ENCODE assay signal across 9 cellular contexts in genomic region chr18:50285631-50286321, GRCh38. TPM values are rescaled to one million over a fixed set of nuclear protein-coding genes. Genes with fewer than 3 reads are reported as not detected.
DNase-seq lines count a peak whose midpoint lies in the region; ATAC-seq and TF ChIP-seq lines count a peak whose summit lies in the region.
"Had no signal": no experiment of that assay in that cellular context is flagged by ENCODE, and none has a peak within 500 bp of the region (broad histone marks: within the 10 kb centered on the region; RNA-seq: fewer than 3 reads in every experiment).

No MANE protein-coding gene starts in this region.

- peaks cover 9% of the 10 kb centered on the region for H3K27me3 ChIP-seq in SJSA1 (replicated peaks)
- no peaks in the 10 kb centered on the region for H3K27me3 ChIP-seq in mesendoderm (ENCODE audit: insufficient read depth, low read length, poor library complexity)
- no peaks in the 10 kb centered on the region for H3K27me3 ChIP-seq in uterus

- no peak overlapping the region for H3K9ac ChIP-seq in mesendoderm (ENCODE audit: low read length)

- peaks cover 4% of the 10 kb centered on the region for H3K79me2 ChIP-seq in mesendoderm (ENCODE audit: control insufficient read depth, insufficient read depth, low read length)

- no CpG with 5 or more reads among the region's 24 CpGs for WGBS in mesendoderm (ENCODE audit: extremely low coverage, insufficient coverage, low lambda C conversion rate)

- no peak overlapping the region for H3K4ac ChIP-seq in mesendoderm (ENCODE audit: low read depth, low read length)

- no peak overlapping the region for H2BK5ac ChIP-seq in mesendoderm (ENCODE audit: low read length)

- H3K9me3 ChIP-seq in SJSA1 (replicated peaks) (no peaks in the 10 kb centered on the region), uterus (no peaks in the 10 kb centered on the region)

- no peak overlapping the region for H3K27ac ChIP-seq in SJSA1
- no peak overlapping the region for H3K27ac ChIP-seq in mesendoderm (ENCODE audit: low read depth, low read length)
- H3K27ac ChIP-seq in uterus = no peak overlapping the region

- H3K4me3 ChIP-seq in SJSA1 (peak overlapping the region; percentile 70; the same call in 1 of the 2 replicates), fibroblast of the aortic adventitia (ENCODE audit: low read depth, low read length) (peak overlapping the region; percentile 93), mesendoderm (ENCODE audit: low read length) (no peak overlapping the region), uterus (no peak overlapping the region)

- TF ChIP-seq CTCF in fibroblast of the aortic adventitia (IDR thresholded peaks at IDR 0.05; ENCODE audit: insufficient read depth, low read length) = no peak
- no peak for TF ChIP-seq CTCF in uterus (IDR thresholded peaks at IDR 0.05)

- no peaks in the 10 kb centered on the region for H3K27me3 Mint-ChIP-seq in activated T-cell treated with anti-CD3 and anti-CD28 coated beads, Interleukin-2, amount 50 U/mL, for 24 hours
- H3K27me3 Mint-ChIP-seq in stimulated activated naive B cell treated with anti-CD40 and anti-IgM and Interleukin-4, amounts not matched to agents 10 μg/mL and 1 μg/mL and 100 μg/mL, for 72 hours = no peaks in the 10 kb centered on the region

- no peak overlapping the region for H4K5ac ChIP-seq in mesendoderm (ENCODE audit: low read length)

- ATAC-seq in stimulated activated naive B cell treated with anti-CD40 and anti-IgM and Interleukin-4, amounts not matched to agents 10 μg/mL and 1 μg/mL and 100 μg/mL, for 72 hours (replicated peaks) = no peak
- ATAC-seq in HG03280 (IDR thresholded peaks at IDR 0.05; ENCODE audit: unreplicated experiment) = no peak

- no peak overlapping the region for H3K23ac ChIP-seq in mesendoderm (ENCODE audit: low read length)

- no peak overlapping the region for H3K4me2 ChIP-seq in mesendoderm (ENCODE audit: low read length)

- H3K4me1 Mint-ChIP-seq in activated T-cell treated with anti-CD3 and anti-CD28 coated beads, Interleukin-2, amount 50 U/mL, for 24 hours (ENCODE audit: low read depth) = peaks cover 42% of the 10 kb centered on the region
- peaks cover 39 to 58% of the 10 kb centered on the region in 2 donors for H3K4me1 Mint-ChIP-seq in stimulated activated naive B cell treated with anti-CD40 and anti-IgM and Interleukin-4, amounts not matched to agents 10 μg/mL and 1 μg/mL and 100 μg/mL, for 72 hours

- no peak for DNase-seq in activated T-cell treated with anti-CD3 and anti-CD28 coated beads, Interleukin-2, amount 50 U/mL, for 24 hours
- DNase-seq in activated T-cell treated with anti-CD3 and anti-CD28 coated beads, Interleukin-2, amount 50 U/mL, for 1 hour = no peak
- DNase-seq in SJSA1 (ENCODE audit: low read depth in 1 of 2, low spot score in 2 of 2) (no peak), fibroblast of the aortic adventitia (ENCODE audit: low read depth) (no peak), mesendoderm (no peak), uterus (no peak)
- DNase-seq in stimulated activated naive B cell treated with anti-CD40 and anti-IgM and Interleukin-4, amounts not matched to agents 10 μg/mL and 1 μg/mL and 100 μg/mL, for 72 hours = no peak
- DNase-seq: NCI-H1092 had no signal

- no peak for TF ChIP-seq POLR2A in uterus (IDR thresholded peaks at IDR 0.05)

- no peak overlapping the region for H2AK5ac ChIP-seq in mesendoderm (ENCODE audit: low read length)

- H3K56ac ChIP-seq in mesendoderm (ENCODE audit: low read length) = no peak overlapping the region

- H3K79me1 ChIP-seq in mesendoderm (ENCODE audit: low read length) = peaks cover 7% of the 10 kb centered on the region

- H3K4me1 ChIP-seq in SJSA1 (replicated peaks) = peaks cover 17% of the 10 kb centered on the region
- no peaks in the 10 kb centered on the region for H3K4me1 ChIP-seq in mesendoderm (ENCODE audit: control insufficient read depth, low read depth, low read length)
- H3K4me1 ChIP-seq in uterus = peaks cover 0 to 4% of the 10 kb centered on the region in 2 donors

- intact Hi-C loops in uterus (cut with DNase I; ENCODE audit: low total_unique reads) = no loop called here

- peaks cover 68% of the 10 kb centered on the region for H3K36me3 Mint-ChIP-seq in activated T-cell treated with anti-CD3 and anti-CD28 coated beads, Interleukin-2, amount 50 U/mL, for 24 hours (ENCODE audit: low read depth)
- peaks cover 49 to 61% of the 10 kb centered on the region in 2 donors for H3K36me3 Mint-ChIP-seq in stimulated activated naive B cell treated with anti-CD40 and anti-IgM and Interleukin-4, amounts not matched to agents 10 μg/mL and 1 μg/mL and 100 μg/mL, for 72 hours

- no peak overlapping the region for H2BK120ac ChIP-seq in mesendoderm (ENCODE audit: low read depth, low read length)

- H3K4me3 Mint-ChIP-seq in activated T-cell treated with anti-CD3 and anti-CD28 coated beads, Interleukin-2, amount 50 U/mL, for 24 hours = peak overlapping the region; percentile 97
- peak overlapping the region; percentile 94 for H3K4me3 Mint-ChIP-seq in stimulated activated naive B cell treated with anti-CD40 and anti-IgM and Interleukin-4, amounts not matched to agents 10 μg/mL and 1 μg/mL and 100 μg/mL, for 72 hours

- peak overlapping the region; percentile 97 for H3K27ac Mint-ChIP-seq in activated T-cell treated with anti-CD3 and anti-CD28 coated beads, Interleukin-2, amount 50 U/mL, for 24 hours
- peak overlapping the region; percentile 57 for H3K27ac Mint-ChIP-seq in stimulated activated naive B cell treated with anti-CD40 and anti-IgM and Interleukin-4, amounts not matched to agents 10 μg/mL and 1 μg/mL and 100 μg/mL, for 72 hours

- H4K8ac ChIP-seq in mesendoderm (ENCODE audit: low read depth, low read length) = no peak overlapping the region

- H3K36me3 ChIP-seq in SJSA1 = peaks cover 57% of the 10 kb centered on the region
- H3K36me3 ChIP-seq in mesendoderm (ENCODE audit: control insufficient read depth, insufficient read depth, low read length) = peaks cover 7% of the 10 kb centered on the region
- H3K36me3 ChIP-seq in uterus = no peaks in the 10 kb centered on the region

- H3K18ac ChIP-seq in mesendoderm (ENCODE audit: low read length) = no peak overlapping the region

- H2BK15ac ChIP-seq in mesendoderm (replicated peaks; ENCODE audit: low read depth) = no peak overlapping the region

- H3K9me3 Mint-ChIP-seq in activated T-cell treated with anti-CD3 and anti-CD28 coated beads, Interleukin-2, amount 50 U/mL, for 24 hours = no peaks in the 10 kb centered on the region
- H3K9me3 Mint-ChIP-seq in stimulated activated naive B cell treated with anti-CD40 and anti-IgM and Interleukin-4, amounts not matched to agents 10 μg/mL and 1 μg/mL and 100 μg/mL, for 72 hours = no peaks in the 10 kb centered on the region

RNA-seq across cellular contexts. Expression of gene CXXC1, which starts 1.7 kb away (rescaled TPM):
- total RNA-seq in SJSA1 (2014; rRNA removed; shearing (Covaris generic)) = 26.0 and 31.3 TPM in 2 replicates
- total RNA-seq in fibroblast of the aortic adventitia (ENCODE audit: low replicate concordance) = 44.6 and 68.4 TPM in 2 replicates
- 45.7 TPM for polyA plus RNA-seq in mesendoderm (2013, experiment 1 of 2)
- polyA plus RNA-seq in mesendoderm (2013, experiment 2 of 2) = 46.0 TPM
- 10 to 100 TPM; 54.1 to 85.1 (median 70.4) TPM for total RNA-seq in uterus

RNA-seq across cellular contexts. Expression of gene MBD1, which starts 4.5 kb away (rescaled TPM):
- 51.1 and 64.4 TPM in 2 replicates for total RNA-seq in SJSA1 (2014; rRNA removed; shearing (Covaris generic))
- total RNA-seq in fibroblast of the aortic adventitia (ENCODE audit: low replicate concordance) = 42.7 and 50.3 TPM in 2 replicates
- polyA plus RNA-seq in mesendoderm (2013, experiment 1 of 2) = 30.1 TPM
- 29.6 TPM for polyA plus RNA-seq in mesendoderm (2013, experiment 2 of 2)
- total RNA-seq in uterus = 10 to 100 TPM; 20.3 to 82.2 (median 52.7) TPM

RNA-seq across cellular contexts. Expression of gene CFAP53, which starts 19.5 kb away (rescaled TPM):
- total RNA-seq in SJSA1 (2014; rRNA removed; shearing (Covaris generic)) = 0.08 TPM in 1 of 2 replicates, not detected in the other
- total RNA-seq in fibroblast of the aortic adventitia (ENCODE audit: low replicate concordance) = 0.27 and 0.57 TPM in 2 replicates
- 0.20 TPM for polyA plus RNA-seq in mesendoderm (2013, experiment 1 of 2)
- polyA plus RNA-seq in mesendoderm (2013, experiment 2 of 2) = 0.07 TPM
- total RNA-seq in uterus = 1 to 10 TPM in 1 of 4 donors, under 1 TPM in 1, not detected in 2; 0.95 to 1.1 TPM

Comparison
In these comparisons a context has a peak if more than half of its experiments do, and no peak if none do; other contexts are left out.
1. H3K4me3 ChIP-seq: peak in SJSA1 (single experiment) and fibroblast of the aortic adventitia (single experiment); none in mesendoderm (single experiment) and uterus (0 of 2).